ENCODE assay signal across 11 cellular contexts in genomic region chrX:23766650-23767551, GRCh38. TPM values are rescaled to one million over a fixed set of nuclear protein-coding genes. Genes with fewer than 3 reads are reported as not detected.
DNase-seq lines count a peak whose midpoint lies in the region; ATAC-seq and TF ChIP-seq lines count a peak whose summit lies in the region.
"Had no signal": no experiment of that assay in that cellular context is flagged by ENCODE, and none has a peak within 500 bp of the region (broad histone marks: within the 10 kb centered on the region; RNA-seq: fewer than 3 reads in every experiment).

No MANE protein-coding gene starts in this region.

- H3K27me3 ChIP-seq in CD8-positive, alpha-beta memory T cell (ENCODE audit: insufficient read depth, low read length, poor library complexity, severe bottlenecking): no peaks in the 10 kb centered on the region

- ATAC-seq in GM21390 (IDR thresholded peaks at IDR 0.05; ENCODE audit: unreplicated experiment) (peak; percentile 54), SK-N-SH treated with all-trans-retinoic acid at 6 μM for 48 hours (peak; percentile 84), memory B cell (ENCODE audit: low read depth) (peak; percentile 60), HG02763 (IDR thresholded peaks at IDR 0.05; ENCODE audit: unreplicated experiment) (no peak)

- no peak overlapping the region for H3K4me3 ChIP-seq in CD8-positive, alpha-beta memory T cell (ENCODE audit: low read length)

- peak overlapping the region in 3 of 8 donors; percentile 21 to 83 (median 66) for H3K27ac Mint-ChIP-seq in CD8-positive, alpha-beta memory T cell
- H3K27ac Mint-ChIP-seq in memory B cell: peak overlapping the region; percentile 31

- CTCF ChIA-PET in CD8-positive, alpha-beta memory T cell (lab: Charles Lee): interaction anchor here (1.2 to 2.4 kb wide), 2 partner anchors 15 to 16 kb away, joined by 4 to 12 read pairs; partner anchors contain the start of gene SAT1

- no peaks in the 10 kb centered on the region for H3K36me3 ChIP-seq in CD8-positive, alpha-beta memory T cell (ENCODE audit: insufficient read depth, low read length)
- H3K36me3 ChIP-seq: WERI-Rb-1 had no signal

- POLR2A ChIA-PET in CD8-positive, alpha-beta memory T cell (lab: Charles Lee): interaction anchor here (0.9 kb wide), 1 partner anchor 16 kb away, joined by 3 read pairs; the partner anchor contains the start of gene SAT1

- H3K27me3 Mint-ChIP-seq in CD8-positive, alpha-beta memory T cell: peaks cover 0 to 4% of the 10 kb centered on the region in 2 donors
- H3K27me3 Mint-ChIP-seq in memory B cell: no peaks in the 10 kb centered on the region

- no peaks in the 10 kb centered on the region for H3K9me3 Mint-ChIP-seq in CD8-positive, alpha-beta memory T cell
- no peaks in the 10 kb centered on the region for H3K9me3 Mint-ChIP-seq in memory B cell

- no peak for DNase-seq in CD8-positive, alpha-beta memory T cell
- DNase-seq in memory B cell (ENCODE audit: low spot score in 2 of 2) (no peak), NCI-H2227 (lab: John Stamatoyannopoulos, UW; ENCODE audit: unreplicated experiment) (no peak), islet precursor cell (no peak)
- DNase-seq in stimulated activated CD4-positive, alpha-beta T cell treated with anti-CD3 and anti-CD28 coated beads, Interleukin-15, amount 100 ng/mL, for 24 hours: no peak
- DNase-seq: H7, NCI-H1436, WERI-Rb-1 had no signal

- H3K4me3 Mint-ChIP-seq in CD8-positive, alpha-beta memory T cell: peak overlapping the region in 6 of 7 donors; percentile 48 to 83 (median 70)
- H3K4me3 Mint-ChIP-seq in memory B cell: peak overlapping the region; percentile 69

- H3K4me1 Mint-ChIP-seq in CD8-positive, alpha-beta memory T cell: peaks cover 0 to 4% (median 0%) of the 10 kb centered on the region in 3 donors
- H3K4me1 Mint-ChIP-seq in memory B cell: no peaks in the 10 kb centered on the region

- H3K9me3 ChIP-seq in CD8-positive, alpha-beta memory T cell (ENCODE audit: low read length): no peaks in the 10 kb centered on the region

- no peaks in the 10 kb centered on the region for H3K36me3 Mint-ChIP-seq in CD8-positive, alpha-beta memory T cell
- no peaks in the 10 kb centered on the region for H3K36me3 Mint-ChIP-seq in memory B cell

- no peak overlapping the region for H3K27ac ChIP-seq in CD8-positive, alpha-beta memory T cell (ENCODE audit: low read depth, low read length)
- H3K27ac ChIP-seq: WERI-Rb-1 had no signal

- H3K4me1 ChIP-seq in CD8-positive, alpha-beta memory T cell (ENCODE audit: insufficient read depth, low read length): no peaks in the 10 kb centered on the region

TF ChIP-seq in SK-N-SH treated with all-trans-retinoic acid at 6 μM for 48 hours, 23 proteins besides CTCF, POLR2A, EP300 and RAD21:
- TF ChIP-seq CSRNP3 (CRISPR knock-in tag; IDR thresholded peaks at IDR 0.05) (no peak), CREB5 (CRISPR knock-in tag; IDR thresholded peaks at IDR 0.05; ENCODE audit: low read depth) (no peak), ARNTL (CRISPR knock-in tag; IDR thresholded peaks at IDR 0.05; ENCODE audit: borderline replicate concordance, low read depth) (no peak), TOX (CRISPR knock-in tag; IDR thresholded peaks at IDR 0.05; ENCODE audit: borderline replicate concordance) (no peak), SNAI2 (CRISPR knock-in tag; IDR thresholded peaks at IDR 0.05) (no peak)
TF ChIP-seq in SK-N-SH treated with all-trans-retinoic acid at 6 μM for 48 hours: peak in this region for 0.

RNA-seq across cellular contexts. Expression of gene SAT1, which starts 16.1 kb away (rescaled TPM):
- total RNA-seq in CD8-positive, alpha-beta memory T cell: 10 to 100 TPM; 40.0 to 41.3 TPM
- polyA plus RNA-seq in CD8-positive, alpha-beta memory T cell: 113 TPM

RNA-seq across cellular contexts. Expression of gene ACOT9, which starts 23.8 kb away (rescaled TPM):
- 10 to 100 TPM; 31.1 to 33.9 TPM for total RNA-seq in CD8-positive, alpha-beta memory T cell
- 29.4 TPM for polyA plus RNA-seq in CD8-positive, alpha-beta memory T cell
